Comparison of ENCODE assay signal across 27 cellular contexts in genomic region chrX:41153453-41153852, GRCh38.
DNase-seq lines count a peak whose midpoint lies in the region; FAIRE-seq and TF ChIP-seq lines count a peak whose summit lies in the region.
"Had no signal": no experiment of that assay in that cellular context is flagged by ENCODE, and none has a peak within 500 bp of the region (broad histone marks: within the 10 kb centered on the region; RNA-seq: fewer than 3 reads in every experiment).

No MANE protein-coding gene starts in this region.

- no peaks in the 10 kb centered on the region for H3K79me1 ChIP-seq in mesendoderm (ENCODE audit: low read length)

- H3K9ac ChIP-seq in astrocyte (ENCODE audit: low read length) = no peak overlapping the region
- H3K9ac ChIP-seq in mesendoderm (ENCODE audit: low read length) = no peak overlapping the region

- H3K27ac ChIP-seq in HEK293 (ENCODE audit: extremely low read depth, low read depth, low read length) (no peak overlapping the region), astrocyte (ENCODE audit: low read depth, low read length) (no peak overlapping the region), mesendoderm (ENCODE audit: low read depth, low read length) (no peak overlapping the region)
- H3K27ac ChIP-seq: heart left ventricle, SK-N-MC, thoracic aorta, uterus had no signal

- H2AK5ac ChIP-seq in mesendoderm (ENCODE audit: low read length) = no peak overlapping the region

- CTCF ChIA-PET in HEK293 (lab: Yijun Ruan, JAX) = interaction anchor here (0.6 to 1.6 kb wide), 4 partner anchors 8 to 502 kb away, joined by 4 to 9 read pairs (median 5); no protein-coding TSS in a partner anchor

- no peak overlapping the region for H2BK120ac ChIP-seq in mesendoderm (ENCODE audit: low read depth, low read length)

- H2BK15ac ChIP-seq in mesendoderm (replicated peaks; ENCODE audit: low read depth) = no peak overlapping the region

- no peak overlapping the region for H3K56ac ChIP-seq in mesendoderm (ENCODE audit: low read length)

- H4K20me1 ChIP-seq in astrocyte (ENCODE audit: insufficient read depth, low read length) = peaks cover 5% of the 10 kb centered on the region

- FAIRE-seq in astrocyte (lab: Jason Lieb, UNC) = peak; percentile 89
- FAIRE-seq: GM12891, H1 had no signal

- no peak overlapping the region for H3K4me3 Mint-ChIP-seq in astrocyte (ENCODE audit: unreplicated experiment)
- H3K4me3 Mint-ChIP-seq: activated naive CD8-positive, alpha-beta T cell; endodermal cell; neural crest cell had no signal

- no peak overlapping the region for H3K4ac ChIP-seq in mesendoderm (ENCODE audit: low read depth, low read length)

- H3K18ac ChIP-seq in mesendoderm (ENCODE audit: low read length) = no peak overlapping the region

- H3K9me3 Mint-ChIP-seq in astrocyte (ENCODE audit: unreplicated experiment) = no peaks in the 10 kb centered on the region
- H3K9me3 Mint-ChIP-seq: neural crest cell had no signal

- no peak overlapping the region for H2BK5ac ChIP-seq in mesendoderm (ENCODE audit: low read length)

- H3K9me3 ChIP-seq in HEK293 (ENCODE audit: control insufficient read depth, insufficient read depth, low read depth, low read length) (no peaks in the 10 kb centered on the region), astrocyte (ENCODE audit: insufficient read depth, low read depth, low read length) (no peaks in the 10 kb centered on the region)
- H3K9me3 ChIP-seq: heart left ventricle, thoracic aorta, uterus had no signal

- H3K4me3 ChIP-seq in HEK293 (ENCODE audit: low read depth, low read length) = no peak overlapping the region
- H3K4me3 ChIP-seq in astrocyte (ENCODE audit: insufficient read depth, low read depth, low read length) = no peak overlapping the region
- H3K4me3 ChIP-seq in fibroblast of mammary gland (ENCODE audit: control insufficient read depth, low read depth, low read length) = no peak overlapping the region
- H3K4me3 ChIP-seq in mesendoderm (ENCODE audit: low read length) = no peak overlapping the region
- H3K4me3 ChIP-seq: heart left ventricle, SK-N-MC, thoracic aorta, uterus had no signal

- H3K36me3 ChIP-seq in HEK293 (ENCODE audit: control insufficient read depth in 2 of 2, insufficient read depth in 1 of 2, low read length in 2 of 2) = peaks cover 82 to 94% of the 10 kb centered on the region in 2 experiments
- H3K36me3 ChIP-seq in astrocyte (ENCODE audit: insufficient read depth, low read length) = peaks cover 36% of the 10 kb centered on the region
- H3K36me3 ChIP-seq in mesendoderm (ENCODE audit: control insufficient read depth, insufficient read depth, low read length) = no peaks in the 10 kb centered on the region
- H3K36me3 ChIP-seq: uterus had no signal

- H3K27me3 ChIP-seq in astrocyte (ENCODE audit: insufficient read depth, low read length) = no peaks in the 10 kb centered on the region
- H3K27me3 ChIP-seq in mesendoderm (ENCODE audit: insufficient read depth, low read length, poor library complexity) = no peaks in the 10 kb centered on the region
- H3K27me3 ChIP-seq: heart left ventricle had no signal

- peak overlapping the region; percentile 41 for H3K27ac Mint-ChIP-seq in astrocyte (ENCODE audit: unreplicated experiment)
- H3K27ac Mint-ChIP-seq: activated naive CD8-positive, alpha-beta T cell; endodermal cell had no signal

- peaks cover 8% of the 10 kb centered on the region for H3K36me3 Mint-ChIP-seq in astrocyte (ENCODE audit: low read depth, unreplicated experiment)

- WGBS in mesendoderm (ENCODE audit: extremely low coverage, insufficient coverage, low lambda C conversion rate) = no CpG with 5 or more reads among the region's 2 CpGs

- H4K5ac ChIP-seq in mesendoderm (ENCODE audit: low read length) = no peak overlapping the region

- H3K4me1 ChIP-seq in HEK293 (ENCODE audit: control insufficient read depth, insufficient read depth, low read length) (peaks cover 4% of the 10 kb centered on the region; the same call in 1 of the 2 replicates), astrocyte (ENCODE audit: insufficient read depth, low read length) (peaks cover under 1% of the 10 kb centered on the region), mesendoderm (ENCODE audit: control insufficient read depth, low read depth, low read length) (peaks cover 4% of the 10 kb centered on the region)
- H3K4me1 ChIP-seq: heart left ventricle, uterus had no signal

- no peak overlapping the region for H2AFZ ChIP-seq in astrocyte (ENCODE audit: low read depth, low read length)

- POLR2A ChIA-PET in HEK293 (lab: Yijun Ruan, JAX) = no interaction called here

- H3K4me1 Mint-ChIP-seq in astrocyte (ENCODE audit: low read depth, unreplicated experiment) = peaks cover 14% of the 10 kb centered on the region

- H3K79me2 ChIP-seq in astrocyte (ENCODE audit: insufficient read depth, low read length) (no peaks in the 10 kb centered on the region), mesendoderm (ENCODE audit: control insufficient read depth, insufficient read depth, low read length) (no peaks in the 10 kb centered on the region)

- DNase-seq in astrocyte (ENCODE audit: low read depth) = no peak
- peak; percentile 44 for DNase-seq in fibroblast of mammary gland (ENCODE audit: low read depth)
- peak; percentile 19 for DNase-seq in mesendoderm
- DNase-seq in ecto neural progenitor cell (ENCODE audit: low spot score) = no peak
- no peak for DNase-seq in activated effector memory CD4-positive, alpha-beta T cell treated with Interleukin-2 at 50 U/mL for 16 hours
- no peak for DNase-seq in T-helper 9 cell
- DNase-seq in COR-L47 (lab: John Stamatoyannopoulos, UW) = no peak
- DNase-seq: activated CD4-positive, alpha-beta T cell treated with anti-CD3 and anti-CD28 coated beads, Interleukin-2, amount 50 U/mL, for 1 hour; C1 segment of cervical spinal cord; Calu3; DND-41; endodermal cell; heart left ventricle; Karpas-422; left ventricle myocardium superior; NCI-H2171 treated with DMSO at 0.1 percent for 48 hours; RPMI8226; stimulated activated CD4-positive, alpha-beta T cell treated with anti-CD3 and anti-CD28 coated beads, Interleukin-15, amount 100 ng/mL, for 24 hours; stimulated activated naive CD8-positive, alpha-beta T cell treated with anti-CD3 and anti-CD28 coated beads, Interleukin-15, Interleukin-2, amounts not matched to agents 100 U/mL and 50 U/mL, for 24 hours; uterus had no signal

- H3K4me2 ChIP-seq in astrocyte (ENCODE audit: low read length) (no peak overlapping the region), mesendoderm (ENCODE audit: low read length) (no peak overlapping the region)

- no peaks in the 10 kb centered on the region for H3K27me3 Mint-ChIP-seq in astrocyte (ENCODE audit: low read depth, unreplicated experiment)
- H3K27me3 Mint-ChIP-seq: activated naive CD8-positive, alpha-beta T cell had no signal

- no peak overlapping the region for H3K23ac ChIP-seq in mesendoderm (ENCODE audit: low read length)

- TF ChIP-seq CTCF in HEK293 (tag by site-specific recombination; IDR thresholded peaks at IDR 0.05) = no peak
- TF ChIP-seq CTCF in astrocyte (IDR thresholded peaks at IDR 0.05; ENCODE audit: insufficient read depth, low read depth, low read length) = no peak
- no peak for TF ChIP-seq CTCF in fibroblast of mammary gland (conservative IDR thresholded peaks at IDR 0.05; ENCODE audit: control insufficient read depth, insufficient read depth, low read depth, low read length)

- no peak overlapping the region for H4K8ac ChIP-seq in mesendoderm (ENCODE audit: low read depth, low read length)

TF ChIP-seq in HEK293, 187 proteins besides CTCF, POLR2A, EP300 and RAD21:
- TF ChIP-seq FEZF1 (tag by site-specific recombination; IDR thresholded peaks at IDR 0.05) (0 out of 2 replicates have a peak, but pooled peaks have one; percentile 12), ZNF132 (tag by site-specific recombination; IDR thresholded peaks at IDR 0.05; ENCODE audit: borderline replicate concordance) (no peak), PRDM6 (tag by site-specific recombination; IDR thresholded peaks at IDR 0.05) (0 out of 2 replicates have a peak, but pooled peaks have one; percentile 0)
- TF ChIP-seq, protein P1, sequence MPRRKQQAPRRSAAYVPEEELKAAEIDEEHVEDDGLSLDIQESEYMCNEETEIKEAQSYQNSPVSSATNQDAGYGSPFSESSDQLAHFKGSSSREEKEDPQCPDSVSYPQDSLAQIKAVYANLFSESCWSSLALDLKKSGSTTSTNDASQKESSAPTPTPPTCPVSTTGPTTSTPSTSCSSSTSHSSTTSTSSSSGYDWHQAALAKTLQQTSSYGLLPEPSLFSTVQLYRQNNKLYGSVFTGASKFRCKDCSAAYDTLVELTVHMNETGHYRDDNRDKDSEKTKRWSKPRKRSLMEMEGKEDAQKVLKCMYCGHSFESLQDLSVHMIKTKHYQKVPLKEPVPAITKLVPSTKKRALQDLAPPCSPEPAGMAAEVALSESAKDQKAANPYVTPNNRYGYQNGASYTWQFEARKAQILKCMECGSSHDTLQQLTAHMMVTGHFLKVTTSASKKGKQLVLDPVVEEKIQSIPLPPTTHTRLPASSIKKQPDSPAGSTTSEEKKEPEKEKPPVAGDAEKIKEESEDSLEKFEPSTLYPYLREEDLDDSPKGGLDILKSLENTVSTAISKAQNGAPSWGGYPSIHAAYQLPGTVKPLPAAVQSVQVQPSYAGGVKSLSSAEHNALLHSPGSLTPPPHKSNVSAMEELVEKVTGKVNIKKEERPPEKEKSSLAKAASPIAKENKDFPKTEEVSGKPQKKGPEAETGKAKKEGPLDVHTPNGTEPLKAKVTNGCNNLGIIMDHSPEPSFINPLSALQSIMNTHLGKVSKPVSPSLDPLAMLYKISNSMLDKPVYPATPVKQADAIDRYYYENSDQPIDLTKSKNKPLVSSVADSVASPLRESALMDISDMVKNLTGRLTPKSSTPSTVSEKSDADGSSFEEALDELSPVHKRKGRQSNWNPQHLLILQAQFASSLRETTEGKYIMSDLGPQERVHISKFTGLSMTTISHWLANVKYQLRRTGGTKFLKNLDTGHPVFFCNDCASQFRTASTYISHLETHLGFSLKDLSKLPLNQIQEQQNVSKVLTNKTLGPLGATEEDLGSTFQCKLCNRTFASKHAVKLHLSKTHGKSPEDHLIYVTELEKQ (tag by site-specific recombination; IDR thresholded peaks at IDR 0.05; ENCODE audit: borderline replicate concordance) = no peak

Comparison
In these comparisons a context has a peak if more than half of its experiments do, and no peak if none do; other contexts are left out.
1. DNase-seq: peak in fibroblast of mammary gland (single experiment) and mesendoderm (single experiment); none in astrocyte (single experiment), ecto neural progenitor cell (single experiment), activated effector memory CD4-positive, alpha-beta T cell treated with Interleukin-2 at 50 U/mL for 16 hours (single experiment), T-helper 9 cell (single experiment) and COR-L47 (single experiment).